9 cellular contexts compared by ENCODE assay signal in the genomic region with DNA sequence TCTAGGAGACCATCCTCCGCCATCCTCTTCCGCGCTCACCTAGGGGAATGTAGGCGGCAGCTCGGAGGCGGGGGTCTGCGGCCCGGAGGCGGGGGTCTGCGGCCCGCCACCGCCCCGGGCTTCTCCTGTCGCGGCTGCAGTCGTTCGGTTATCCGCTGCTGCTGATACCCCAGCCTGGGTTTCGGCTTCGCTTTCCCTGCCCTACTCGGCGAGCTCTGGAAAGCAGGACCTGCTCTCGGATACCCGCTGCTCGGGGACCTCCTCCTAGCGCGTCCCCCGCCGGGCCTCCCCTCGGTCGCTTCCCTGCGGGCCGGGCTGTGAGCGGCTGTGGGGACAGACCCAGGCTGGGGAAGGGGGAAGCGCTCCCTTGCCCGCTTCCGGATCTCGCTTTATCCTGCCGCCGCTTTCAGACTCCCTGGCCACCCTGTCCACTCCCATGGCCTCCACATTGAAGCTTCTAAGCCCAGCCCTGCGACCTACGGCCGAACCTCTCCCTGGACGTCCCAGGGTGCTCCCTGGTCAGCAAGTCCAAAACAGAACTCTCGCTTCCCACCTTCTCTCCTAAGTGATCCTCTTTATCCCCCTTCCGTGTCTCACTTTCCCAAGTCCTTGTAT. TPM values are rescaled to one million over a fixed set of nuclear protein-coding genes. Genes with fewer than 3 reads are reported as not detected.
DNase-seq lines count a peak whose midpoint lies in the region; ATAC-seq and TF ChIP-seq lines count a peak whose summit lies in the region.
"Had no signal": no experiment of that assay in that cellular context is flagged by ENCODE, and none has a peak within 500 bp of the region (broad histone marks: within the 10 kb centered on the region; RNA-seq: fewer than 3 reads in every experiment).

No MANE protein-coding gene starts in this region.

- TF ChIP-seq EP300 in upper lobe of left lung (IDR thresholded peaks at IDR 0.05) = no peak

- H3K9ac ChIP-seq in OCI-LY1 (ENCODE audit: low read length) = peak overlapping the region; percentile 61

- TF ChIP-seq POLR2A in lower leg skin (IDR thresholded peaks at IDR 0.05) (no peak), upper lobe of left lung (IDR thresholded peaks at IDR 0.05) (no peak)

- H3K4me1 ChIP-seq in OCI-LY1 (ENCODE audit: insufficient read depth, low read length, severe bottlenecking) (peaks cover 32% of the 10 kb centered on the region), upper lobe of left lung (peaks cover 16 to 42% (median 22%) of the 10 kb centered on the region in 4 donors)

- no peak overlapping the region for H2AFZ ChIP-seq in OCI-LY1 (ENCODE audit: low read length)

- H3K27me3 ChIP-seq in OCI-LY1 (ENCODE audit: insufficient read depth, low read length) (no peaks in the 10 kb centered on the region), upper lobe of left lung (no peaks in the 10 kb centered on the region), WERI-Rb-1 (ENCODE audit: insufficient read depth, low read depth, severe bottlenecking) (no peaks in the 10 kb centered on the region)

- peak overlapping the region; percentile 72 for H3K4me3 ChIP-seq in OCI-LY1 (ENCODE audit: low read depth, low read length, poor library complexity, severe bottlenecking)
- H3K4me3 ChIP-seq in cardiac fibroblast (replicated peaks in 1 of 2; ENCODE audit: low read depth in 2 of 2, low read length in 2 of 2) = peak overlapping the region; percentile 61 to 76
- peak overlapping the region; percentile 55 for H3K4me3 ChIP-seq in lower leg skin (ENCODE audit: low read depth, poor library complexity, severe bottlenecking)
- H3K4me3 ChIP-seq in upper lobe of left lung = peak overlapping the region; percentile 61 to 92 (median 71)
- H3K4me3 ChIP-seq in WERI-Rb-1 (ENCODE audit: low read depth, low read length) = no peak overlapping the region

- H4K20me1 ChIP-seq in OCI-LY1 (ENCODE audit: insufficient read depth, low read length) = no peaks in the 10 kb centered on the region

- H3K4me2 ChIP-seq in OCI-LY1 (ENCODE audit: low read length) = peak overlapping the region; percentile 97

- H3K9me3 ChIP-seq in OCI-LY1 (ENCODE audit: low read length) = no peaks in the 10 kb centered on the region
- H3K9me3 ChIP-seq in upper lobe of left lung = no peaks in the 10 kb centered on the region
- H3K9me3 ChIP-seq in WERI-Rb-1 (ENCODE audit: severe bottlenecking) = no peaks in the 10 kb centered on the region

- 4 to 7% methylated on average over 18 to 39 of the region's 46 CpGs for WGBS in lower leg skin, 2 donors
- 6 to 8% methylated on average over 24 to 45 of the region's 46 CpGs for WGBS in upper lobe of left lung, 2 donors

- H3K27ac ChIP-seq in OCI-LY1 (ENCODE audit: low read depth, low read length, poor library complexity, severe bottlenecking) (no peak overlapping the region), upper lobe of left lung (peak overlapping the region; percentile 33 to 80 (median 51)), WERI-Rb-1 (no peak overlapping the region)

- no peaks in the 10 kb centered on the region for H3F3A ChIP-seq in OCI-LY1 (ENCODE audit: insufficient read depth, low read length)

- DNase-seq in COLO668 (lab: John Stamatoyannopoulos, UW; ENCODE audit: unreplicated experiment) (peak; percentile 37), cardiac fibroblast (ENCODE audit: low read depth in 2 of 2) (peak; percentile 27 to 33), lower leg skin (ENCODE audit: low spot score in 2 of 2) (peak in 1 of 2 donors; percentile 87), upper lobe of left lung (peak; percentile 33 to 85), WERI-Rb-1 (no peak), NCI-H524 treated with DMSO at 0.1 percent for 48 hours (lab: John Stamatoyannopoulos, UW) (no peak)

- no peaks in the 10 kb centered on the region for H3K9me2 ChIP-seq in OCI-LY1 (ENCODE audit: low read depth, low read length)

- peaks cover 12% of the 10 kb centered on the region for H3K79me2 ChIP-seq in OCI-LY1 (ENCODE audit: insufficient read depth, low read length)

- ATAC-seq in upper lobe of left lung (ENCODE audit: low FRiP score in 2 of 2) (peak in 1 of 2 donors; percentile 42), HG03159 (IDR thresholded peaks at IDR 0.05; ENCODE audit: unreplicated experiment) (no peak)

- TF ChIP-seq CTCF in OCI-LY1 (IDR thresholded peaks at IDR 0.05; ENCODE audit: low read length) = no peak
- no peak for TF ChIP-seq CTCF in cardiac fibroblast (IDR thresholded peaks at IDR 0.05; ENCODE audit: low read depth, low read length)
- no peak for TF ChIP-seq CTCF in lower leg skin (IDR thresholded peaks at IDR 0.05)
- no peak for TF ChIP-seq CTCF in upper lobe of left lung (IDR thresholded peaks at IDR 0.05)
- no peak for TF ChIP-seq CTCF in WERI-Rb-1 (IDR thresholded peaks at IDR 0.05; ENCODE audit: low read depth, low read length)

- H3K36me3 ChIP-seq in OCI-LY1 (ENCODE audit: insufficient read depth, low read length) = no peaks in the 10 kb centered on the region
- H3K36me3 ChIP-seq in upper lobe of left lung = no peaks in the 10 kb centered on the region
- H3K36me3 ChIP-seq in WERI-Rb-1 = no peaks in the 10 kb centered on the region

- intact Hi-C loops in lower leg skin (cut with DNase I; ENCODE audit: low total_unique reads) = no loop called here

RNA-seq across cellular contexts. Expression of a gene that starts 0.6 kb away (rescaled TPM):
- total RNA-seq in lower leg skin = 10 to 100 TPM in 2 of 4 donors, 1 to 10 TPM in 2; 7.2 to 11.8 (median 9.5) TPM
- total RNA-seq in upper lobe of left lung = 10 to 100 TPM in 5 of 6 donors, 1 to 10 TPM in 1; 7.3 to 27.3 (median 15.0) TPM

RNA-seq across cellular contexts. Expression of a gene that starts 3.0 kb away (rescaled TPM):
- total RNA-seq in lower leg skin (1 to 10 TPM; 2.6 to 4.9 (median 3.8) TPM), upper lobe of left lung (10 to 100 TPM in 1 of 6 donors, 1 to 10 TPM in 5; 1.0 to 10.6 (median 4.6) TPM)

RNA-seq across cellular contexts. Expression of a gene that starts 26.0 kb away (rescaled TPM):
- total RNA-seq in lower leg skin (10 to 100 TPM; 81.3 to 90.8 (median 86.5) TPM), upper lobe of left lung (10 to 100 TPM; 38.8 to 93.7 (median 64.7) TPM)

RNA-seq across cellular contexts. Expression of a gene that starts 34.5 kb away (rescaled TPM):
- total RNA-seq in lower leg skin = 10 to 100 TPM in 2 of 4 donors, 1 to 10 TPM in 2; 5.0 to 17.9 (median 8.5) TPM
- 100 to 1,000 TPM in 1 of 6 donors, 10 to 100 TPM in 5; 27.0 to 110 (median 69.6) TPM for total RNA-seq in upper lobe of left lung

RNA-seq across cellular contexts. Expression of a gene that starts 40.3 kb away (rescaled TPM):
- total RNA-seq in lower leg skin (under 1 TPM in 1 of 4 donors, not detected in 3; 0.34 TPM), upper lobe of left lung (1 to 10 TPM in 1 of 6 donors, under 1 TPM in 4, not detected in 1; 0.40 to 1.8 (median 0.76) TPM)
- total RNA-seq: HT1080 had no signal

Comparison
In these comparisons a context has a peak if more than half of its experiments do, and no peak if none do; other contexts are left out.
1. DNase-seq: peak in COLO668 (single experiment), cardiac fibroblast (2 of 2) and upper lobe of left lung (2 of 2); none in WERI-Rb-1 (single experiment) and NCI-H524 treated with DMSO at 0.1 percent for 48 hours (single experiment).
2. H3K27ac ChIP-seq: peak in upper lobe of left lung (4 of 4); none in OCI-LY1 (single experiment) and WERI-Rb-1 (single experiment).